ENCODE assay signal across 10 cellular contexts in the genomic region with DNA sequence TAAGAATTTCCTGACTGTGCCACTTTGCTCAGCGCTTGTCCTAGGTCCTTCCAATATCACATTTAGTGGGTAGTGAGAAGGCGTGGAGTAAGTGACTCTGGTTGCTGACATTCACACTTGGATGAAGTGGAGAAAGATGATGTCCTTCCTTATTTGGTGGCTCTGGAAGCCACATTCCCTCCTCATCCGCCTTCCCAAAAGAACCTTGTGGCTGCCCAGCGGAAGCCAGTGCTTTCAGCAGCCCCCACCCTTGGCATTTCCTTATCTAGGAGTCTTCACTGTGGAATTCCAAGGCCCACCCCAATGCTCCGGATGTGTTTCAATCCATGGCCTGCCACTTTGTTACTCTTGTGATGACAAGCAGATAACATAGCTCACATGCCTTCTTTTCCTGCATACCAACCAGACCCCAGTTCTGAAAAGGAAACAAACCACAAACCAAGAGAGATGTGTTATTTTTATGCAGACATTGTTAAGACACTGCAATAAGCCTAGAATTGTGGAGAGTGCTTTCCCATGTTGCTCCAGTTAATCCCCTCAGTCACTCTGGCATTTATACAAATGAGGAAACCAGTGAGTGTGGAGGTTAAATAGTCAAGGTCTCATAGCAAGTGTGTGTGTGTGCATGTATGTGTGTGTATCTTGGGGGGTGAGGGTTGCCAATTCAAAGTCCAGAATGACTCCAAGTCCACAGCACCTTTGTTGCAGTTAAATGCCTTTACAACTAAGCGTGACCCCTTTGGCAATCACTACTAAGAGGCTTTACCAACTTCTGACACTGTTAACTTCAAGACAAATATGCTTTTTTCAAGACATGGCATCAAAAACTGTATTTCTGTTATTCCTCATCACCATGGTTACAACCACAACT. TPM values are rescaled to one million over a fixed set of nuclear protein-coding genes. Genes with fewer than 3 reads are reported as not detected.
DNase-seq lines count a peak whose midpoint lies in the region; ATAC-seq and TF ChIP-seq lines count a peak whose summit lies in the region.
"Had no signal": no experiment of that assay in that cellular context is flagged by ENCODE, and none has a peak within 500 bp of the region (broad histone marks: within the 10 kb centered on the region; RNA-seq: fewer than 3 reads in every experiment).

No MANE protein-coding gene starts in this region.

- peak; percentile 83 for DNase-seq in HCEC 1CT
- peak in 1 of 2 donors; percentile 83 for DNase-seq in ascending aorta (ENCODE audit: low spot score in 2 of 2)
- peak; percentile 85 for DNase-seq in iPS DF 19.7 (ENCODE audit: low read depth, low spot score)
- no peak for DNase-seq in stomach
- DNase-seq in activated CD8-positive, alpha-beta memory T cell treated with anti-CD3 and anti-CD28 coated beads for 24 hours, result no peak
- DNase-seq: activated naive CD4-positive, alpha-beta T cell treated with anti-CD3 and anti-CD28 coated beads, Interleukin-2, amount 50 U/mL, for 16 hours; NCI-H187 had no signal

- H3K9me3 ChIP-seq in ascending aorta (no peaks in the 10 kb centered on the region), stomach (no peaks in the 10 kb centered on the region)

- 33 to 47% (median 41%) methylated on average over 6 of the region's 6 CpGs for WGBS in stomach, 5 donors

- TF ChIP-seq EP300 in stomach (IDR thresholded peaks at IDR 0.05), result no peak

- H3K36me3 ChIP-seq in ascending aorta, result no peaks in the 10 kb centered on the region
- no peaks in the 10 kb centered on the region for H3K36me3 ChIP-seq in stomach

- H3K27ac ChIP-seq in ascending aorta (peak overlapping the region; percentile 84 to 89), stomach (peak overlapping the region in 4 of 5 donors; percentile 42 to 59 (median 44))

- H3K4me3 ChIP-seq in ascending aorta, result no peak overlapping the region
- H3K4me3 ChIP-seq in stomach, result no peak overlapping the region

- H3K27me3 ChIP-seq in ascending aorta, result no peaks in the 10 kb centered on the region
- H3K27me3 ChIP-seq in stomach, result peaks cover 0 to 4% (median 0%) of the 10 kb centered on the region in 3 donors

- ATAC-seq in GM19035 (IDR thresholded peaks at IDR 0.05; ENCODE audit: unreplicated experiment) (no peak), GM21723 (IDR thresholded peaks at IDR 0.05; ENCODE audit: unreplicated experiment) (no peak), HG02885 (IDR thresholded peaks at IDR 0.05; ENCODE audit: poor library complexity, unreplicated experiment) (no peak)

- intact Hi-C loops in ascending aorta (cut with DNase I) (no loop called here), stomach (cut with DNase I; ENCODE audit: low total_unique reads) (no loop called here)

- TF ChIP-seq POLR2A in stomach (IDR thresholded peaks at IDR 0.05), result no peak

- TF ChIP-seq CTCF in ascending aorta (IDR thresholded peaks at IDR 0.05) (no peak), stomach (IDR thresholded peaks at IDR 0.05) (no peak)

- H3K4me1 ChIP-seq in ascending aorta, result peaks cover 12 to 27% of the 10 kb centered on the region in 2 donors
- H3K4me1 ChIP-seq in stomach, result peaks cover 0 to 22% (median 12%) of the 10 kb centered on the region in 4 donors

RNA-seq across cellular contexts. Expression of a gene that starts 10.3 kb away (rescaled TPM):
- total RNA-seq in ascending aorta (8.1 TPM), stomach (1 to 10 TPM in 1 of 5 donors, under 1 TPM in 1, not detected in 3; 0.87 to 1.5 TPM)
- polyA plus RNA-seq in stomach, result 10 to 100 TPM in 1 of 3 donors, 1 to 10 TPM in 1, under 1 TPM in 1; 0.73 to 12.5 (median 1.7) TPM

RNA-seq across cellular contexts. Expression of a gene that starts 59.4 kb away (rescaled TPM):
- total RNA-seq in ascending aorta (141 TPM), stomach (10 to 100 TPM in 4 of 5 donors, 1 to 10 TPM in 1; 8.8 to 53.4 (median 19.2) TPM)
- 10 to 100 TPM; 28.9 to 33.9 (median 32.3) TPM for polyA plus RNA-seq in stomach

Comparison
In these comparisons a context has a peak if more than half of its experiments do, and no peak if none do; other contexts are left out.
1. DNase-seq: peak in HCEC 1CT (single experiment) and iPS DF 19.7 (single experiment); none in stomach (single experiment) and activated CD8-positive, alpha-beta memory T cell treated with anti-CD3 and anti-CD28 coated beads for 24 hours (single experiment).